Comparison of ENCODE assay signal across 1 cellular context in genomic region chr11:31369348-31370329, GRCh38.
TF ChIP-seq lines count a peak whose summit lies in the region.

A gene with protein sequence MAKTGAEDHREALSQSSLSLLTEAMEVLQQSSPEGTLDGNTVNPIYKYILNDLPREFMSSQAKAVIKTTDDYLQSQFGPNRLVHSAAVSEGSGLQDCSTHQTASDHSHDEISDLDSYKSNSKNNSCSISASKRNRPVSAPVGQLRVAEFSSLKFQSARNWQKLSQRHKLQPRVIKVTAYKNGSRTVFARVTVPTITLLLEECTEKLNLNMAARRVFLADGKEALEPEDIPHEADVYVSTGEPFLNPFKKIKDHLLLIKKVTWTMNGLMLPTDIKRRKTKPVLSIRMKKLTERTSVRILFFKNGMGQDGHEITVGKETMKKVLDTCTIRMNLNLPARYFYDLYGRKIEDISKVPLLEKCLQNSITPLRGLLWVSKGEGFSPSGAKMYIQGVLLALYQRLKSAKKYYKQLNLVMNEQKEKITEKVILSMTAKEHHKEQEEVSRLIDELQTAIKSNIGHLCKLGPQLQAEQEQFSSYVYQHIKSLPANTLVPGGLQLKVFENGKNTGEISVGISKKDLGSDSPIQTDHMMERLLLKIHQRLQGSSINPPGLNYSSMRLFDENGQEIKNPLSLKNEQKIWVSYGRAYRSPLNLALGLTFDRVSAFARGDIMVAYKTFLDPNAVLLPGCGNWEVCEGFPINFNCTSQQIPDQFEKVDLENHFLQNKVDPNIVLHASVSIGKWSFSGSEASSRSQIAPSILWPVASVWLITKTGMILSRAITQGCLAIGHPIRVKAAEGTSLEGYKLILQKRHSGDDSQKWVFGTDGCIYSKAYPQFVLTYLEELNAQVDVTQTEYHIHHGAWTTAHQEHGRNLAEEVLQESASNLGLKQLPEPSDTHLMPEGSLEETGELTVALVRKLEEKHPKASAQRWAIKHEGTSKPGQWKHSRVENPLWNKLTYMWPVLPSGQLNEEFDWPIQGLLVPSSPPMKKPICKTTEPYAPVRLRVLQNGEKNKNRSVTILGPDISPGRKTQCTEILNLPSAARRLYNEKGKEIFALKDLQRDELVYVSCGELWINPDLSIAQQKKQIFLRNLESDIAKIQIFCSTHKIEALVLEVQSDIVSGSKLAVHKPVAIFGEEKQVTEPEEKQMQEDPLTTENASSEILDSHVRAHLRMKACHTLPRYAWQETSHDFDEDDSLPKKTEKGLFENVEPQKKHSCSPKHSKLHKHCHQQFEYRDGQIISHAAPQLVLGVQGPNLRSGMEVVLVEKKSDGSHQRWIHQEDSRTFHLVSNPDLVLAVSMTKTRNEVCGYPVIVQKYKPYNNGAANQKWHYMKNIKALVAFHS (N-terminal part only) (minus strand): TSS chr11:31369739. CDS start chr11:31328280, 41,459 bp downstream.
DNAJC24 (plus strand) TSS chr11:31369860; CDS start chr11:31370749, 889 bp downstream.

TF ChIP-seq in HepG2, 621 proteins besides CTCF, POLR2A, EP300 and RAD21 (continued from another document and continues in another):
- TF ChIP-seq, protein P1, sequence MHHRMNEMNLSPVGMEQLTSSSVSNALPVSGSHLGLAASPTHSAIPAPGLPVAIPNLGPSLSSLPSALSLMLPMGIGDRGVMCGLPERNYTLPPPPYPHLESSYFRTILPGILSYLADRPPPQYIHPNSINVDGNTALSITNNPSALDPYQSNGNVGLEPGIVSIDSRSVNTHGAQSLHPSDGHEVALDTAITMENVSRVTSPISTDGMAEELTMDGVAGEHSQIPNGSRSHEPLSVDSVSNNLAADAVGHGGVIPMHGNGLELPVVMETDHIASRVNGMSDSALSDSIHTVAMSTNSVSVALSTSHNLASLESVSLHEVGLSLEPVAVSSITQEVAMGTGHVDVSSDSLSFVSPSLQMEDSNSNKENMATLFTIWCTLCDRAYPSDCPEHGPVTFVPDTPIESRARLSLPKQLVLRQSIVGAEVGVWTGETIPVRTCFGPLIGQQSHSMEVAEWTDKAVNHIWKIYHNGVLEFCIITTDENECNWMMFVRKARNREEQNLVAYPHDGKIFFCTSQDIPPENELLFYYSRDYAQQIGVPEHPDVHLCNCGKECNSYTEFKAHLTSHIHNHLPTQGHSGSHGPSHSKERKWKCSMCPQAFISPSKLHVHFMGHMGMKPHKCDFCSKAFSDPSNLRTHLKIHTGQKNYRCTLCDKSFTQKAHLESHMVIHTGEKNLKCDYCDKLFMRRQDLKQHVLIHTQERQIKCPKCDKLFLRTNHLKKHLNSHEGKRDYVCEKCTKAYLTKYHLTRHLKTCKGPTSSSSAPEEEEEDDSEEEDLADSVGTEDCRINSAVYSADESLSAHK (CRISPR knock-in tag; IDR thresholded peaks at IDR 0.05; ENCODE audit: borderline replicate concordance): no peak
- TF ChIP-seq ZSCAN25 (CRISPR knock-in tag; IDR thresholded peaks at IDR 0.05) (no peak), ZNF576 (CRISPR knock-in tag; IDR thresholded peaks at IDR 0.05) (no peak), CENPT (CRISPR knock-in tag; IDR thresholded peaks at IDR 0.05; ENCODE audit: low read depth) (no peak), CBX5 (CRISPR knock-in tag; IDR thresholded peaks at IDR 0.05; ENCODE audit: borderline replicate concordance) (peak; percentile 86; the same call in 1 of the 2 replicates), NR1H2 (CRISPR knock-in tag; IDR thresholded peaks at IDR 0.05; ENCODE audit: borderline replicate concordance, low read depth) (no peak), ZNF766 (CRISPR knock-in tag; IDR thresholded peaks at IDR 0.05; ENCODE audit: borderline replicate concordance) (0 out of 2 replicates have a peak, but pooled peaks have one; percentile 46), ZMAT3 (CRISPR knock-in tag; conservative IDR thresholded peaks at IDR 0.05) (no peak; the same call in 1 of the 2 replicates), ZNF788 (CRISPR knock-in tag; IDR thresholded peaks at IDR 0.05; ENCODE audit: borderline replicate concordance) (peak; percentile 94; the same call in 1 of the 2 replicates), AHR (CRISPR knock-in tag; IDR thresholded peaks at IDR 0.05) (no peak), ZNF552 (CRISPR knock-in tag; IDR thresholded peaks at IDR 0.05; ENCODE audit: borderline replicate concordance) (no peak), NCOR1 (IDR thresholded peaks at IDR 0.05; ENCODE audit: borderline replicate concordance, low read length) (no peak), KAT7 (CRISPR knock-in tag; IDR thresholded peaks at IDR 0.05; ENCODE audit: borderline replicate concordance) (peak; percentile 77; the same call in 1 of the 2 replicates), TFAP4 (IDR thresholded peaks at IDR 0.05; ENCODE audit: borderline replicate concordance, low read depth) (peak; percentile 58), MAFF (IDR thresholded peaks at IDR 0.05; ENCODE audit: low read depth, low read length) (no peak), HIVEP1 (CRISPR knock-in tag; IDR thresholded peaks at IDR 0.05) (peak; percentile 73), LBX2 (CRISPR knock-in tag; IDR thresholded peaks at IDR 0.05; ENCODE audit: borderline replicate concordance) (no peak), EEA1 (CRISPR knock-in tag; IDR thresholded peaks at IDR 0.05; ENCODE audit: borderline replicate concordance) (no peak), GLMP (CRISPR knock-in tag; IDR thresholded peaks at IDR 0.05; ENCODE audit: borderline replicate concordance) (no peak), ZNF704 (CRISPR knock-in tag; IDR thresholded peaks at IDR 0.05; ENCODE audit: borderline replicate concordance) (no peak), RBM39 (IDR thresholded peaks at IDR 0.05; ENCODE audit: low read depth, low read length, poor library complexity, severe bottlenecking) (peak; percentile 84), ZNF672 (CRISPR knock-in tag; IDR thresholded peaks at IDR 0.05) (no peak), ZNF292 (CRISPR knock-in tag; IDR thresholded peaks at IDR 0.05; ENCODE audit: borderline replicate concordance, low read depth) (peak; percentile 74; the same call in 1 of the 2 replicates), HNRNPH1 (optimal IDR thresholded peaks at IDR 0.05; ENCODE audit: low read depth, low read length) (peak; percentile 57), ZNF446 (CRISPR knock-in tag; IDR thresholded peaks at IDR 0.05) (no peak), ZNF333 (CRISPR knock-in tag; IDR thresholded peaks at IDR 0.05; ENCODE audit: borderline replicate concordance) (peak; percentile 78; the same call in 1 of the 2 replicates), GTF2F1 (IDR thresholded peaks at IDR 0.05; ENCODE audit: low read length) (no peak), ZNF737 (CRISPR knock-in tag; IDR thresholded peaks at IDR 0.05; ENCODE audit: borderline replicate concordance) (peak; percentile 65; the same call in 1 of the 2 replicates), NFKBIZ (CRISPR knock-in tag; IDR thresholded peaks at IDR 0.05) (no peak), SRSF9 (IDR thresholded peaks at IDR 0.05; ENCODE audit: borderline replicate concordance, insufficient read depth, low read depth, low read length, poor library complexity, severe bottlenecking) (no peak), ZNF614 (CRISPR knock-in tag; IDR thresholded peaks at IDR 0.05; ENCODE audit: borderline replicate concordance) (peak; percentile 78; the same call in 1 of the 2 replicates), GTF3A (CRISPR knock-in tag; conservative IDR thresholded peaks at IDR 0.05) (no peak)
- TF ChIP-seq, protein P2, sequence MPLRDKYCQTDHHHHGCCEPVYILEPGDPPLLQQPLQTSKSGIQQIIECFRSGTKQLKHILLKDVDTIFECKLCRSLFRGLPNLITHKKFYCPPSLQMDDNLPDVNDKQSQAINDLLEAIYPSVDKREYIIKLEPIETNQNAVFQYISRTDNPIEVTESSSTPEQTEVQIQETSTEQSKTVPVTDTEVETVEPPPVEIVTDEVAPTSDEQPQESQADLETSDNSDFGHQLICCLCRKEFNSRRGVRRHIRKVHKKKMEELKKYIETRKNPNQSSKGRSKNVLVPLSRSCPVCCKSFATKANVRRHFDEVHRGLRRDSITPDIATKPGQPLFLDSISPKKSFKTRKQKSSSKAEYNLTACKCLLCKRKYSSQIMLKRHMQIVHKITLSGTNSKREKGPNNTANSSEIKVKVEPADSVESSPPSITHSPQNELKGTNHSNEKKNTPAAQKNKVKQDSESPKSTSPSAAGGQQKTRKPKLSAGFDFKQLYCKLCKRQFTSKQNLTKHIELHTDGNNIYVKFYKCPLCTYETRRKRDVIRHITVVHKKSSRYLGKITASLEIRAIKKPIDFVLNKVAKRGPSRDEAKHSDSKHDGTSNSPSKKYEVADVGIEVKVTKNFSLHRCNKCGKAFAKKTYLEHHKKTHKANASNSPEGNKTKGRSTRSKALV (CRISPR knock-in tag; IDR thresholded peaks at IDR 0.05): peak; percentile 23; the same call in 1 of the 2 replicates
- TF ChIP-seq, protein P3, sequence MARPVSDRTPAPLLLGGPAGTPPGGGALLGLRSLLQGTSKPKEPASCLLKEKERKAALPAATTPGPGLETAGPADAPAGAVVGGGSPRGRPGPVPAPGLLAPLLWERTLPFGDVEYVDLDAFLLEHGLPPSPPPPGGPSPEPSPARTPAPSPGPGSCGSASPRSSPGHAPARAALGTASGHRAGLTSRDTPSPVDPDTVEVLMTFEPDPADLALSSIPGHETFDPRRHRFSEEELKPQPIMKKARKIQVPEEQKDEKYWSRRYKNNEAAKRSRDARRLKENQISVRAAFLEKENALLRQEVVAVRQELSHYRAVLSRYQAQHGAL (CRISPR knock-in tag; IDR thresholded peaks at IDR 0.05; ENCODE audit: not compliant biosample characterization): no peak
- TF ChIP-seq, protein P4, sequence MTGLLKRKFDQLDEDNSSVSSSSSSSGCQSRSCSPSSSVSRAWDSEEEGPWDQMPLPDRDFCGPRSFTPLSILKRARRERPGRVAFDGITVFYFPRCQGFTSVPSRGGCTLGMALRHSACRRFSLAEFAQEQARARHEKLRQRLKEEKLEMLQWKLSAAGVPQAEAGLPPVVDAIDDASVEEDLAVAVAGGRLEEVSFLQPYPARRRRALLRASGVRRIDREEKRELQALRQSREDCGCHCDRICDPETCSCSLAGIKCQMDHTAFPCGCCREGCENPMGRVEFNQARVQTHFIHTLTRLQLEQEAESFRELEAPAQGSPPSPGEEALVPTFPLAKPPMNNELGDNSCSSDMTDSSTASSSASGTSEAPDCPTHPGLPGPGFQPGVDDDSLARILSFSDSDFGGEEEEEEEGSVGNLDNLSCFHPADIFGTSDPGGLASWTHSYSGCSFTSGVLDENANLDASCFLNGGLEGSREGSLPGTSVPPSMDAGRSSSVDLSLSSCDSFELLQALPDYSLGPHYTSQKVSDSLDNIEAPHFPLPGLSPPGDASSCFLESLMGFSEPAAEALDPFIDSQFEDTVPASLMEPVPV (CRISPR knock-in tag; IDR thresholded peaks at IDR 0.05): no peak
- TF ChIP-seq, protein P5, sequence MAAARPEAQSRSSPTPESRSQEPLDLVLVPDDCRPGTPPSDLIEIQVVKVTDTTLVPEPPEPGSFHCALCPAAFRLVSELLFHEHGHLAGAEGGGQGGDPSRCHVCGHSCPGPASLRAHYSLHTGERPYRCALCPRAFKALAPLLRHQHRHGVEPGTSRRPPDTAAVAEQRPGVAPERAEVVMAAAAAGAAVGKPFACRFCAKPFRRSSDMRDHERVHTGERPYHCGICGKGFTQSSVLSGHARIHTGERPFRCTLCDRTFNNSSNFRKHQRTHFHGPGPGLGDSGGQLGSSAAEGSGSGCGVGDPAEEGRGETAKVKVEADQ (CRISPR knock-in tag; IDR thresholded peaks at IDR 0.05; ENCODE audit: borderline replicate concordance): peak; percentile 84; the same call in 1 of the 2 replicates
- TF ChIP-seq, protein P6, sequence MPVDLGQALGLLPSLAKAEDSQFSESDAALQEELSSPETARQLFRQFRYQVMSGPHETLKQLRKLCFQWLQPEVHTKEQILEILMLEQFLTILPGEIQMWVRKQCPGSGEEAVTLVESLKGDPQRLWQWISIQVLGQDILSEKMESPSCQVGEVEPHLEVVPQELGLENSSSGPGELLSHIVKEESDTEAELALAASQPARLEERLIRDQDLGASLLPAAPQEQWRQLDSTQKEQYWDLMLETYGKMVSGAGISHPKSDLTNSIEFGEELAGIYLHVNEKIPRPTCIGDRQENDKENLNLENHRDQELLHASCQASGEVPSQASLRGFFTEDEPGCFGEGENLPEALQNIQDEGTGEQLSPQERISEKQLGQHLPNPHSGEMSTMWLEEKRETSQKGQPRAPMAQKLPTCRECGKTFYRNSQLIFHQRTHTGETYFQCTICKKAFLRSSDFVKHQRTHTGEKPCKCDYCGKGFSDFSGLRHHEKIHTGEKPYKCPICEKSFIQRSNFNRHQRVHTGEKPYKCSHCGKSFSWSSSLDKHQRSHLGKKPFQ (CRISPR knock-in tag; IDR thresholded peaks at IDR 0.05; ENCODE audit: insufficient replicate concordance): no peak
